Comparison of ENCODE assay signal across 10 cellular contexts in genomic region chr2:181306785-181307184, GRCh38.
DNase-seq lines count a peak whose midpoint lies in the region; ATAC-seq and TF ChIP-seq lines count a peak whose summit lies in the region.
"Had no signal": no experiment of that assay in that cellular context is flagged by ENCODE, and none has a peak within 500 bp of the region (broad histone marks: within the 10 kb centered on the region; RNA-seq: fewer than 3 reads in every experiment).

No MANE protein-coding gene starts in this region.

- peak overlapping the region; percentile 98 for H3K27ac Mint-ChIP-seq in activated naive CD4-positive, alpha-beta T cell treated with anti-CD3 and anti-CD28 coated beads, Interleukin-2, amount 10 ng/mL, durations not matched to agents 7 days and 5 days

- in situ Hi-C loops in brain microvascular endothelial cell (cut with HindIII; ENCODE audit: low pct_ligation_motif_present, low sequenced_read_pairs), result no loop called here

- H3K27me3 ChIP-seq in brain microvascular endothelial cell (replicated peaks) (no peaks in the 10 kb centered on the region), thymus (ENCODE audit: control insufficient read depth, insufficient read depth) (no peaks in the 10 kb centered on the region), body of pancreas (no peaks in the 10 kb centered on the region)

- no peak for DNase-seq in activated naive CD4-positive, alpha-beta T cell treated with anti-CD3 and anti-CD28 coated beads, Interleukin-2, amount 10 ng/mL, durations not matched to agents 7 days and 5 days
- no peak for DNase-seq in activated naive CD4-positive, alpha-beta T cell treated with anti-CD3 and anti-CD28 coated beads, Interleukin-2, amount 50 U/mL, for 16 hours
- DNase-seq in HT1080 (ENCODE audit: low read depth) (peak; percentile 18), brain microvascular endothelial cell (no peak), NCI-H748 treated with DMSO at 0.1 percent for 48 hours (lab: John Stamatoyannopoulos, UW) (no peak), body of pancreas (no peak), GM19238 (ENCODE audit: insufficient read length, low spot score) (no peak)
- DNase-seq: activated CD4-positive, CD25-positive, alpha-beta regulatory T cell treated with anti-CD3 and anti-CD28 coated beads, Interleukin-2, amount 50 U/mL, for 72 hours; NCI-H2081 treated with DMSO at 0.1 percent for 48 hours had no signal

- intact Hi-C loops in body of pancreas (cut with DNase I), result no loop called here

- TF ChIP-seq POLR2A in body of pancreas (IDR thresholded peaks at IDR 0.05), result no peak

- CTCF ChIA-PET in activated naive CD4-positive, alpha-beta T cell treated with anti-CD3 and anti-CD28 coated beads, Interleukin-2, amount 10 ng/mL, durations not matched to agents 7 days and 5 days (lab: Charles Lee), result interaction anchor here (1.2 to 1.4 kb wide), 2 partner anchors 83 to 151 kb away, joined by 3 read pairs; no protein-coding TSS in a partner anchor

- peak overlapping the region; percentile 39 for H3K27ac ChIP-seq in brain microvascular endothelial cell
- H3K27ac ChIP-seq in thymus (ENCODE audit: low read depth), result peak overlapping the region; percentile 98
- peak overlapping the region in 1 of 4 donors; percentile 39 for H3K27ac ChIP-seq in body of pancreas

- no peaks in the 10 kb centered on the region for H3K9me3 ChIP-seq in thymus (ENCODE audit: control insufficient read depth)
- no peaks in the 10 kb centered on the region for H3K9me3 ChIP-seq in body of pancreas

- peak overlapping the region; percentile 53 for H3K4me3 Mint-ChIP-seq in activated naive CD4-positive, alpha-beta T cell treated with anti-CD3 and anti-CD28 coated beads, Interleukin-2, amount 10 ng/mL, durations not matched to agents 7 days and 5 days

- H3K4me1 ChIP-seq in thymus (ENCODE audit: control insufficient read depth, insufficient read depth, low read length), result peaks cover 27% of the 10 kb centered on the region
- no peaks in the 10 kb centered on the region for H3K4me1 ChIP-seq in body of pancreas

- H3K36me3 Mint-ChIP-seq in activated naive CD4-positive, alpha-beta T cell treated with anti-CD3 and anti-CD28 coated beads, Interleukin-2, amount 10 ng/mL, durations not matched to agents 7 days and 5 days, result peaks cover 2% of the 10 kb centered on the region

- no peaks in the 10 kb centered on the region for H3K36me3 ChIP-seq in brain microvascular endothelial cell (replicated peaks)
- no peaks in the 10 kb centered on the region for H3K36me3 ChIP-seq in thymus (ENCODE audit: control insufficient read depth, insufficient read depth)
- H3K36me3 ChIP-seq in body of pancreas (replicated peaks in 1 of 2; ENCODE audit: insufficient read depth in 1 of 2, low read depth in 2 of 2), result no peaks in the 10 kb centered on the region

- ATAC-seq in body of pancreas, result no peak

- H3K4me3 ChIP-seq in brain microvascular endothelial cell (ENCODE audit: low read depth, low read length) (no peak overlapping the region), thymus (ENCODE audit: low read length) (no peak overlapping the region), body of pancreas (no peak overlapping the region)

- no peaks in the 10 kb centered on the region for H3K27me3 Mint-ChIP-seq in activated naive CD4-positive, alpha-beta T cell treated with anti-CD3 and anti-CD28 coated beads, Interleukin-2, amount 10 ng/mL, durations not matched to agents 7 days and 5 days

- TF ChIP-seq CTCF in brain microvascular endothelial cell (IDR thresholded peaks at IDR 0.05; ENCODE audit: low read depth, low read length, missing control alignments) (no peak), body of pancreas (IDR thresholded peaks at IDR 0.05) (no peak)

- H3K9me3 Mint-ChIP-seq in activated naive CD4-positive, alpha-beta T cell treated with anti-CD3 and anti-CD28 coated beads, Interleukin-2, amount 10 ng/mL, durations not matched to agents 7 days and 5 days, result no peaks in the 10 kb centered on the region

- peaks cover 81% of the 10 kb centered on the region for H3K4me1 Mint-ChIP-seq in activated naive CD4-positive, alpha-beta T cell treated with anti-CD3 and anti-CD28 coated beads, Interleukin-2, amount 10 ng/mL, durations not matched to agents 7 days and 5 days
